9 cellular contexts compared by ENCODE assay signal in the genomic region with DNA sequence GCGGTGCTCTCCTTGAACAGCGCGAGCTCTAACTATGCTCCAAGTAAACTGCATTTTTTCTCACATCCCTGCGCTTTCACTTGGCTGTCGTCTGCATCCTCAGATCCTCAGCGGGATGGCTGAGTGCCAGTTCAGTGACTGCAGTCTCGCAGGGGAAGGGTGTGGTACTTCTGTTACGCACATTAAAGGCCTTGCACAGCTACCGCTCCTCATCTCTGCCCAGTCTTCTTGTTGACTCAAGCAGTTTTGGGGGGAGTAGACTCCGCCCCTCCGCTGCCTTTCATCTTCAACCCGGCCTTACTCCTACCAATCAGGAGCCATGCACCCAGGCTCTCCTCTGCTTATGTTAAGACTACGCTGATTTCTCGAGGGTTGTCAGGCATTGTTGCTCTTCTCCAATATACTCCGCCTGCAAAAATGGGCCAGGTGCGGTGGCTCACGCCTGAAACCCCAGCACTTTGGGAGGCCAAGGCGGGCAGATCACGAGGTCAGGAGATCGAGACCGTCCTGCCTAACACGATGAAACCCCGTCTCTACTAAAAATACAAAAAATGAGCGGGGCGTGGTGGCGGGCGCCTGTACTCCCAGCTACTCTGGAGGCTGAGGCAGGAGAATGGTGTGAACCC. TPM values are rescaled to one million over a fixed set of nuclear protein-coding genes. Genes with fewer than 3 reads are reported as not detected.
DNase-seq lines count a peak whose midpoint lies in the region; ATAC-seq, FAIRE-seq and TF ChIP-seq lines count a peak whose summit lies in the region.
"Had no signal": no experiment of that assay in that cellular context is flagged by ENCODE, and none has a peak within 500 bp of the region (broad histone marks: within the 10 kb centered on the region; RNA-seq: fewer than 3 reads in every experiment).

No MANE protein-coding gene starts in this region.

- H3K4me3 ChIP-seq in HEK293 (ENCODE audit: low read depth, low read length) (no peak overlapping the region), astrocyte (ENCODE audit: insufficient read depth, low read depth, low read length) (no peak overlapping the region), left lung (no peak overlapping the region)

- H3K4me1 Mint-ChIP-seq in T-helper 2 cell treated with Interferon-gamma antibody and Interleukin-4, amounts not matched to agents 5 μg/mL and 100 μg/mL, for 36 hours (ENCODE audit: low read depth) = peaks cover 39% of the 10 kb centered on the region
- H3K4me1 Mint-ChIP-seq in astrocyte (ENCODE audit: low read depth, unreplicated experiment) = no peaks in the 10 kb centered on the region

- CTCF ChIA-PET in HEK293 (lab: Yijun Ruan, JAX) (interaction anchor here (0.7 to 3.3 kb wide), 4 partner anchors 49 to 78 kb away, joined by 3 to 14 read pairs (median 6); no protein-coding TSS in a partner anchor), GM10248 (lab: Yijun Ruan, JAX) (interaction anchor here (1.7 kb wide), 1 partner anchor 77 kb away, joined by 4 read pairs; no protein-coding TSS in a partner anchor)

- H3K36me3 ChIP-seq in HEK293 (ENCODE audit: control insufficient read depth in 2 of 2, insufficient read depth in 1 of 2, low read length in 2 of 2) = peaks cover 16 to 35% of the 10 kb centered on the region in 2 experiments
- H3K36me3 ChIP-seq in astrocyte (ENCODE audit: insufficient read depth, low read length) = peaks cover 10% of the 10 kb centered on the region
- H3K36me3 ChIP-seq in left lung = peaks cover 0 to 45% of the 10 kb centered on the region in 2 donors

- H3K4me1 ChIP-seq in HEK293 (ENCODE audit: control insufficient read depth, insufficient read depth, low read length) = peaks cover 19% of the 10 kb centered on the region
- peaks cover 19% of the 10 kb centered on the region for H3K4me1 ChIP-seq in astrocyte (ENCODE audit: insufficient read depth, low read length)
- peaks cover 16 to 53% of the 10 kb centered on the region in 2 donors for H3K4me1 ChIP-seq in left lung

- TF ChIP-seq CTCF in HEK293 (tag by site-specific recombination; IDR thresholded peaks at IDR 0.05) (no peak), astrocyte (IDR thresholded peaks at IDR 0.05; ENCODE audit: insufficient read depth, low read depth, low read length) (no peak), left lung (IDR thresholded peaks at IDR 0.05) (no peak), GM10248 (IDR thresholded peaks at IDR 0.05; ENCODE audit: control extremely low read depth, extremely low read depth, low read depth, missing control alignments) (no peak)

- POLR2A ChIA-PET in HEK293 (lab: Yijun Ruan, JAX) = interaction anchor here (1.1 to 3.6 kb wide), 4 partner anchors 10 to 164 kb away, joined by 3 to 46 read pairs (median 14); partner anchors contain the start of genes ATP5PD, CDR2L, FDXR and MRPL58
- POLR2A ChIA-PET in GM10248 (lab: Yijun Ruan, JAX) = no interaction called here

- H2AFZ ChIP-seq in astrocyte (ENCODE audit: low read depth, low read length) = no peak overlapping the region

- H3K27ac Mint-ChIP-seq in T-helper 2 cell treated with Interferon-gamma antibody and Interleukin-4, amounts not matched to agents 5 μg/mL and 100 μg/mL, for 36 hours = peak overlapping the region; percentile 99
- peak overlapping the region; percentile 34 for H3K27ac Mint-ChIP-seq in astrocyte (ENCODE audit: unreplicated experiment)

- H4K20me1 ChIP-seq in astrocyte (ENCODE audit: insufficient read depth, low read length) = peaks cover 3% of the 10 kb centered on the region

- H3K9me3 Mint-ChIP-seq in T-helper 2 cell treated with Interferon-gamma antibody and Interleukin-4, amounts not matched to agents 5 μg/mL and 100 μg/mL, for 36 hours = no peaks in the 10 kb centered on the region
- peaks cover 2% of the 10 kb centered on the region for H3K9me3 Mint-ChIP-seq in astrocyte (ENCODE audit: unreplicated experiment)

- DNase-seq in T-helper 2 cell treated with Interferon-gamma antibody and Interleukin-4, amounts not matched to agents 5 μg/mL and 100 μg/mL, for 36 hours (ENCODE audit: low spot score) = peak; percentile 50
- DNase-seq in astrocyte (ENCODE audit: low read depth) (peak; percentile 61), left lung (peak in 1 of 2 donors; percentile 89), GM10248 (ENCODE audit: extremely low spot score) (no peak)
- DNase-seq in stimulated activated CD4-positive, alpha-beta T cell treated with anti-CD3 and anti-CD28 coated beads, TNF-alpha, amount 100 ng/mL, for 1 hour (ENCODE audit: low read depth in 3 of 3, low spot score in 1 of 3) = peak; percentile 52 to 86 (median 82)

- H3K36me3 Mint-ChIP-seq in T-helper 2 cell treated with Interferon-gamma antibody and Interleukin-4, amounts not matched to agents 5 μg/mL and 100 μg/mL, for 36 hours (ENCODE audit: low read depth) = peaks cover 25% of the 10 kb centered on the region
- H3K36me3 Mint-ChIP-seq in astrocyte (ENCODE audit: low read depth, unreplicated experiment) = peaks cover 12% of the 10 kb centered on the region

- H3K4me3 Mint-ChIP-seq in T-helper 2 cell treated with Interferon-gamma antibody and Interleukin-4, amounts not matched to agents 5 μg/mL and 100 μg/mL, for 36 hours = peak overlapping the region; percentile 80
- H3K4me3 Mint-ChIP-seq in astrocyte (ENCODE audit: unreplicated experiment) = peak overlapping the region; percentile 1

- intact Hi-C loops in left lung (cut with DNase I) = no loop called here

- H3K79me2 ChIP-seq in astrocyte (ENCODE audit: insufficient read depth, low read length) = no peaks in the 10 kb centered on the region

- no peaks in the 10 kb centered on the region for H3K27me3 ChIP-seq in astrocyte (ENCODE audit: insufficient read depth, low read length)
- peaks cover 0 to 7% of the 10 kb centered on the region in 2 donors for H3K27me3 ChIP-seq in left lung

- H3K4me2 ChIP-seq in astrocyte (ENCODE audit: low read length) = no peak overlapping the region
- H3K4me2 ChIP-seq: KMS-11 had no signal

- H3K27ac ChIP-seq in HEK293 (ENCODE audit: extremely low read depth, low read depth, low read length) (peak overlapping the region; percentile 92), astrocyte (ENCODE audit: low read depth, low read length) (no peak overlapping the region), left lung (peak overlapping the region; percentile 86 to 91)
- H3K27ac ChIP-seq: KMS-11 had no signal

- no peaks in the 10 kb centered on the region for H3K9me3 ChIP-seq in HEK293 (ENCODE audit: control insufficient read depth, insufficient read depth, low read depth, low read length)
- H3K9me3 ChIP-seq in astrocyte (ENCODE audit: insufficient read depth, low read depth, low read length) = no peaks in the 10 kb centered on the region
- H3K9me3 ChIP-seq in left lung = no peaks in the 10 kb centered on the region

- H3K9ac ChIP-seq in astrocyte (ENCODE audit: low read length) = no peak overlapping the region
- H3K9ac ChIP-seq: KMS-11 had no signal

- peaks cover 10% of the 10 kb centered on the region for H3K27me3 Mint-ChIP-seq in T-helper 2 cell treated with Interferon-gamma antibody and Interleukin-4, amounts not matched to agents 5 μg/mL and 100 μg/mL, for 36 hours (ENCODE audit: low read depth)
- H3K27me3 Mint-ChIP-seq in astrocyte (ENCODE audit: low read depth, unreplicated experiment) = peaks cover 6% of the 10 kb centered on the region

- no peak for FAIRE-seq in astrocyte (lab: Jason Lieb, UNC)

- ATAC-seq in left lung (peak; percentile 14), GM21825 (IDR thresholded peaks at IDR 0.05; ENCODE audit: unreplicated experiment) (no peak), GM21529 (IDR thresholded peaks at IDR 0.05; ENCODE audit: unreplicated experiment) (no peak)

TF ChIP-seq in HEK293, 187 proteins besides CTCF, POLR2A, EP300 and RAD21 (continues in another document):
- TF ChIP-seq YY2 (tag by site-specific recombination; IDR thresholded peaks at IDR 0.05) (0 out of 2 replicates have a peak, but pooled peaks have one; percentile 13), SCRT2 (tag by site-specific recombination; IDR thresholded peaks at IDR 0.05) (peak; percentile 78), ZFP69B (tag by site-specific recombination; IDR thresholded peaks at IDR 0.05) (0 out of 2 replicates have a peak, but pooled peaks have one; percentile 10), FEZF1 (tag by site-specific recombination; IDR thresholded peaks at IDR 0.05) (peak; percentile 50), ELK4 (IDR thresholded peaks at IDR 0.05; ENCODE audit: borderline replicate concordance, low read depth, low read length) (no peak), ZEB2 (tag by site-specific recombination; IDR thresholded peaks at IDR 0.05) (peak; percentile 87)
- TF ChIP-seq, protein P1, sequence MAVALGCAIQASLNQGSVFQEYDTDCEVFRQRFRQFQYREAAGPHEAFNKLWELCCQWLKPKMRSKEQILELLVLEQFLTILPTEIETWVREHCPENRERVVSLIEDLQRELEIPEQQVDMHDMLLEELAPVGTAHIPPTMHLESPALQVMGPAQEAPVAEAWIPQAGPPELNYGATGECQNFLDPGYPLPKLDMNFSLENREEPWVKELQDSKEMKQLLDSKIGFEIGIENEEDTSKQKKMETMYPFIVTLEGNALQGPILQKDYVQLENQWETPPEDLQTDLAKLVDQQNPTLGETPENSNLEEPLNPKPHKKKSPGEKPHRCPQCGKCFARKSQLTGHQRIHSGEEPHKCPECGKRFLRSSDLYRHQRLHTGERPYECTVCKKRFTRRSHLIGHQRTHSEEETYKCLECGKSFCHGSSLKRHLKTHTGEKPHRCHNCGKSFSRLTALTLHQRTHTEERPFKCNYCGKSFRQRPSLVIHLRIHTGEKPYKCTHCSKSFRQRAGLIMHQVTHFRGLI (tag by site-specific recombination; IDR thresholded peaks at IDR 0.05) = no peak

RNA-seq across cellular contexts. Expression of gene ATP5PD, which starts 10.0 kb away (rescaled TPM):
- total RNA-seq in astrocyte = 238 and 239 TPM in 2 replicates
- total RNA-seq in left lung = 100 to 1,000 TPM; 203 to 215 TPM

RNA-seq across cellular contexts. Expression of gene KCTD2, which starts 10.3 kb away (rescaled TPM):
- total RNA-seq in astrocyte = 17.1 and 18.6 TPM in 2 replicates
- total RNA-seq in left lung = 10 to 100 TPM; 20.6 to 20.8 TPM

RNA-seq across cellular contexts. Expression of gene MRPL58, which starts 24.3 kb away (rescaled TPM):
- total RNA-seq in astrocyte = 23.8 and 24.4 TPM in 2 replicates
- total RNA-seq in left lung = 10 to 100 TPM; 25.7 to 32.8 TPM

RNA-seq across cellular contexts. Expression of gene CDR2L, which starts 49.3 kb away (rescaled TPM):
- total RNA-seq in astrocyte = 59.1 and 62.9 TPM in 2 replicates
- total RNA-seq in left lung = 10 to 100 TPM; 22.9 to 41.2 TPM

RNA-seq across cellular contexts. Expression of gene SLC16A5, which starts 51.0 kb away (rescaled TPM):
- 7.1 and 10.6 TPM in 2 replicates for total RNA-seq in astrocyte
- total RNA-seq in left lung = 10 to 100 TPM; 36.8 to 45.1 TPM
